In the genomic region with DNA sequence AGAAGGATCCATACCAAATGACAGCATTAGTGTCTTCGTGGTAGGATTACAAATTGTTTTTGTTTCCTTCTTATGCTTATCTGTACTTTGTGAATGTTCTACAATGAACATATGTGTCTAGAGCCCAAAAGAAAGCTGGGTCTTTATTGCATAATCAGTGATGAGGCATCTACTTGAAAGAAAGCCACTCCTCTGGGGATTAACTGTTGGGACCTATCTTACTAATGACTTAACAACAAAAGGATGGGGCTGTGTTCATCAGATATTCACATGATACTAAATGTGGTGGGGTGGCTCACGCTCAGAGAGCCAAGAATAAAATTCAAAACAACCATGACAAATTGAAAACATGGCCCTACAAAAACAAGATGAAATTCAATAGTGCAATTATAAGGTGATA, we compare ENCODE assay signal across 19 cellular contexts.
A peak's percentile ranks its signal among the peaks of the same experiment; 100 is the strongest.
DNase-seq lines count a peak whose midpoint lies in the region; ATAC-seq and TF ChIP-seq lines count a peak whose summit lies in the region.
"Had no signal": no experiment of that assay in that cellular context is flagged by ENCODE, and none has a peak within 500 bp of the region (broad histone marks: within the 10 kb centered on the region; RNA-seq: fewer than 3 reads in every experiment).

No MANE protein-coding gene starts in this region.

- no peak overlapping the region for H3K18ac ChIP-seq in mesendoderm (ENCODE audit: low read length)

- H3K56ac ChIP-seq in mesendoderm (ENCODE audit: low read length): no peak overlapping the region

- no peak overlapping the region for H3K9ac ChIP-seq in mesendoderm (ENCODE audit: low read length)

- H3K79me1 ChIP-seq in mesendoderm (ENCODE audit: low read length): no peaks in the 10 kb centered on the region

- H2BK5ac ChIP-seq in mesendoderm (ENCODE audit: low read length): no peak overlapping the region

- peak; percentile 46 for DNase-seq in EH (ENCODE audit: low read depth)
- peak; percentile 53 for DNase-seq in LoVo (ENCODE audit: low spot score)
- peak; percentile 57 to 82 for DNase-seq in cardiac fibroblast (ENCODE audit: low read depth in 2 of 2)
- DNase-seq in mesendoderm: peak; percentile 15
- no peak for DNase-seq in NCI-H226
- DNase-seq in SW 1271 (lab: John Stamatoyannopoulos, UW): no peak
- DNase-seq: activated CD8-positive, alpha-beta T cell treated with anti-CD3 and anti-CD28 coated beads for 36 hours; Calu3; effector memory CD8-positive, alpha-beta T cell; KBM-7; lower lobe of right lung; naive thymus-derived CD8-positive, alpha-beta T cell; NCI-H1436; NCI-H2227 treated with DMSO at 0.1 percent for 48 hours; posterior cingulate gyrus; T-cell; thyroid gland had no signal

- no CpG with 5 or more reads among the region's 2 CpGs for WGBS in mesendoderm (ENCODE audit: extremely low coverage, insufficient coverage, low lambda C conversion rate)

- no peak overlapping the region for H2BK120ac ChIP-seq in mesendoderm (ENCODE audit: low read depth, low read length)

- ATAC-seq in HG02938 (IDR thresholded peaks at IDR 0.05; ENCODE audit: unreplicated experiment): no peak
- ATAC-seq in HG03354 (IDR thresholded peaks at IDR 0.05; ENCODE audit: poor library complexity, severe bottlenecking, unreplicated experiment): no peak
- ATAC-seq: activated CD8-positive, alpha-beta T cell treated with anti-CD3 and anti-CD28 coated beads for 36 hours; effector memory CD8-positive, alpha-beta T cell; naive thymus-derived CD8-positive, alpha-beta T cell; T-cell had no signal

- peaks cover 2% of the 10 kb centered on the region for H3K4me1 ChIP-seq in mesendoderm (ENCODE audit: control insufficient read depth, low read depth, low read length)
- H3K4me1 ChIP-seq: lower lobe of right lung, thyroid gland had no signal

- H2BK15ac ChIP-seq in mesendoderm (replicated peaks; ENCODE audit: low read depth): no peak overlapping the region

- H4K5ac ChIP-seq in mesendoderm (ENCODE audit: low read length): no peak overlapping the region

- no peak for TF ChIP-seq CTCF in cardiac fibroblast (IDR thresholded peaks at IDR 0.05; ENCODE audit: low read depth, low read length)

- no peak overlapping the region for H3K4me2 ChIP-seq in mesendoderm (ENCODE audit: low read length)

- H3K27me3 ChIP-seq in mesendoderm (ENCODE audit: insufficient read depth, low read length, poor library complexity): no peaks in the 10 kb centered on the region
- H3K27me3 ChIP-seq: thyroid gland had no signal

- H3K36me3 ChIP-seq in mesendoderm (ENCODE audit: control insufficient read depth, insufficient read depth, low read length): no peaks in the 10 kb centered on the region
- H3K36me3 ChIP-seq: lower lobe of right lung, thyroid gland had no signal

- no peak overlapping the region for H4K8ac ChIP-seq in mesendoderm (ENCODE audit: low read depth, low read length)

- no peak overlapping the region for H3K23ac ChIP-seq in mesendoderm (ENCODE audit: low read length)

- H2AK5ac ChIP-seq in mesendoderm (ENCODE audit: low read length): no peak overlapping the region

- H3K4me3 ChIP-seq in cardiac fibroblast (replicated peaks in 1 of 2; ENCODE audit: low read depth in 2 of 2, low read length in 2 of 2): no peak overlapping the region
- H3K4me3 ChIP-seq in mesendoderm (ENCODE audit: low read length): no peak overlapping the region
- H3K4me3 ChIP-seq: lower lobe of right lung, thyroid gland had no signal

- H3K4ac ChIP-seq in mesendoderm (ENCODE audit: low read depth, low read length): no peak overlapping the region

- H3K79me2 ChIP-seq in mesendoderm (ENCODE audit: control insufficient read depth, insufficient read depth, low read length): no peaks in the 10 kb centered on the region

- H3K27ac ChIP-seq in mesendoderm (ENCODE audit: low read depth, low read length): no peak overlapping the region
- H3K27ac ChIP-seq: lower lobe of right lung, thyroid gland had no signal

Comparison
In these comparisons a context has a peak if more than half of its experiments do, and no peak if none do; other contexts are left out.
1. DNase-seq: peak in EH (single experiment), LoVo (single experiment), cardiac fibroblast (2 of 2) and mesendoderm (single experiment); none in NCI-H226 (single experiment) and SW 1271 (0 of 2).